ENCODE assay signal across 8 cellular contexts in genomic region chr4:82430193-82431025, GRCh38. TPM values are rescaled to one million over a fixed set of nuclear protein-coding genes. Genes with fewer than 3 reads are reported as not detected.
A peak's percentile ranks its signal among the peaks of the same experiment; 100 is the strongest.
DNase-seq lines count a peak whose midpoint lies in the region; ATAC-seq and TF ChIP-seq lines count a peak whose summit lies in the region.

Gene ENOPH1 (plus strand): TSS chr4:82430590. CDS start chr4:82430830, 240 bp downstream.
Gene HNRNPDL (minus strand): TSS chr4:82430462. CDS start chr4:82429690, 772 bp downstream.

- intact Hi-C loops in breast epithelium (cut with DNase I; ENCODE audit: low total_unique reads): no loop called here

- H4K20me1 ChIP-seq in smooth muscle cell (ENCODE audit: low read depth): peaks cover 79% of the 10 kb centered on the region

- H2AFZ ChIP-seq in ACC112 (ENCODE audit: low read length, unreplicated experiment): peak within 1 kb of the TSS; percentile 67
- H2AFZ ChIP-seq in smooth muscle cell (ENCODE audit: low read depth): peak within 1 kb of the TSS; percentile 94

- peak; percentile 47 for TF ChIP-seq POLR2A in breast epithelium (IDR thresholded peaks at IDR 0.05)

- H3K27me3 ChIP-seq in ACC112 (ENCODE audit: insufficient read depth, low read length): no peaks in the 10 kb centered on the region
- H3K27me3 ChIP-seq in breast epithelium: no peaks in the 10 kb centered on the region
- H3K27me3 ChIP-seq in smooth muscle cell (ENCODE audit: low read depth): no peaks in the 10 kb centered on the region

- H3K4me3 ChIP-seq in ACC112 (ENCODE audit: low read depth, low read length) (peak within 1 kb of the TSS; percentile 98), breast epithelium (peak within 1 kb of the TSS; percentile 71 to 97 (median 96)), smooth muscle cell (peak within 1 kb of the TSS; percentile 91)

- WGBS in smooth muscle cell (ENCODE audit: low lambda C conversion rate): under 1% methylated on average over 81 of the region's 85 CpGs

- DNase-seq in NCI-H2196 treated with DMSO at 0.1 percent for 48 hours (lab: John Stamatoyannopoulos, UW; ENCODE audit: unreplicated experiment): peak; percentile 77
- peak; percentile 96 to 97 for DNase-seq in breast epithelium (ENCODE audit: low spot score in 2 of 2)
- DNase-seq in iPS-NIHi11 (ENCODE audit: low spot score): peak; percentile 95
- DNase-seq in smooth muscle cell (lab: John Stamatoyannopoulos, UW; ENCODE audit: unreplicated experiment): peak; percentile 85

- H3K9ac ChIP-seq in smooth muscle cell (ENCODE audit: low read depth): peak within 1 kb of the TSS; percentile 98

- TF ChIP-seq CTCF in VCaP (conservative IDR thresholded peaks at IDR 0.05): no peak
- no peak for TF ChIP-seq CTCF in breast epithelium (IDR thresholded peaks at IDR 0.05)
- no peak for TF ChIP-seq CTCF in smooth muscle cell (IDR thresholded peaks at IDR 0.05; ENCODE audit: borderline replicate concordance, insufficient read depth, poor library complexity, severe bottlenecking)

- H3K36me3 ChIP-seq in ACC112 (ENCODE audit: insufficient read depth, low read length) (peaks cover 33% of the 10 kb centered on the region), breast epithelium (no peaks in the 10 kb centered on the region), smooth muscle cell (ENCODE audit: low read depth) (peaks cover 14% of the 10 kb centered on the region)

- peaks cover 37% of the 10 kb centered on the region for H3F3A ChIP-seq in smooth muscle cell (ENCODE audit: low read depth)

- H3K4me1 ChIP-seq in ACC112 (ENCODE audit: control insufficient read depth, insufficient read depth, low read length, unreplicated experiment) (peaks cover 26% of the 10 kb centered on the region), breast epithelium (peaks cover 0 to 3% of the 10 kb centered on the region in 2 donors), smooth muscle cell (ENCODE audit: low read depth) (peaks cover 37% of the 10 kb centered on the region)

- peak; percentile 80 for ATAC-seq in GM18870 (IDR thresholded peaks at IDR 0.05; ENCODE audit: unreplicated experiment)
- peak; percentile 73 for ATAC-seq in HG03135 (IDR thresholded peaks at IDR 0.05; ENCODE audit: unreplicated experiment)

- peak within 1 kb of the TSS; percentile 98 for H3K4me2 ChIP-seq in smooth muscle cell

- H3K27ac ChIP-seq in ACC112 (ENCODE audit: low read depth, low read length) (peak within 1 kb of the TSS; percentile 91), VCaP (peak within 1 kb of the TSS; percentile 99), breast epithelium (peak within 1 kb of the TSS; percentile 94 to 99), smooth muscle cell (ENCODE audit: low read depth) (peak within 1 kb of the TSS; percentile 97)

- H3K9me3 ChIP-seq in breast epithelium (no peaks in the 10 kb centered on the region), smooth muscle cell (replicated peaks; ENCODE audit: low read depth) (no peaks in the 10 kb centered on the region)

- H3K79me2 ChIP-seq in ACC112 (ENCODE audit: control insufficient read depth, insufficient read depth, low read length, unreplicated experiment) (peaks cover 81% of the 10 kb centered on the region), smooth muscle cell (ENCODE audit: low read depth) (peaks cover 85% of the 10 kb centered on the region)

RNA-seq across cellular contexts. Expression of gene ENOPH1, which starts in this region (rescaled TPM):
- total RNA-seq in breast epithelium: 10 to 100 TPM; 19.2 to 30.8 (median 29.7) TPM
- total RNA-seq in smooth muscle cell: 39.1 and 54.5 TPM in 2 replicates
- 27.4 and 36.2 TPM in 2 replicates for polyA plus RNA-seq in smooth muscle cell

RNA-seq across cellular contexts. Expression of gene HNRNPDL, which starts in this region (rescaled TPM):
- 100 to 1,000 TPM; 116 to 253 (median 211) TPM for total RNA-seq in breast epithelium
- total RNA-seq in smooth muscle cell: 279 and 283 TPM in 2 replicates
- polyA plus RNA-seq in smooth muscle cell: 144 and 169 TPM in 2 replicates

Comparison
In these comparisons a context has a peak if more than half of its experiments do, and no peak if none do; other contexts are left out.
1. Peak in every context shown above with its lines: DNase-seq, ATAC-seq, H3K4me3 ChIP-seq and H3K27ac ChIP-seq.